In the genomic region with DNA sequence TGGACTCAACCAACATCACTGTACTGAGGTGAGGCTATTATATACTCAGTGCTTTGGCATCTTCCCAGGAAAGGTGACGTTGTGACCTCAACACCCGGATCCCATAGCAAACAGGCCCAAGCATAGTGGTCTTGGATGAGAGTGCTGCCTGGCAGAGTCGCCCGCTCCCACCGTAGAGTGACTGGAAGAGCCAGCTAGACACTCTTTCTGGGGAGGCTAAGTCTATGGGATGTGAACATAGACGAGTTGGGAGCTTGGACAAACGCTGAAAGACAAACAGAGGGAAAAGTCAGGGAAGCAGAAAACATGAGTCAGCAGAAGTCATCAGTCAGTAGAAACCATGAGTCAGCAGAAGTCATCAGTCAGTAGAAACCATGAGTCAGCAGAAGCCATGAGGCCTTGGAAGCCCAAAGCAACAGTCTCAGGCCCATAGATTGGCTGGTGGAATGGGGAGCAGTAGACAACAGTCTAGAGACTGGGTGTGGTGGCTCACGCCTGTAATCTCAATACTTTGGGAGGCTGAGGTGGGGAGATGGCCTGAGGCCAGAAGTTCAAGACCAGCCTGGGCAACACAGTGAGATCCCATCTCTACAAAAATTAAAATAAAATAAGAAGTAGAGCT, we compare ENCODE assay signal across 1 cellular context.
TF ChIP-seq lines count a peak whose summit lies in the region.

No MANE protein-coding gene starts in this region.

TF ChIP-seq in H1, 55 proteins besides CTCF, POLR2A, EP300 and RAD21:
- TF ChIP-seq PHF8 (conservative IDR thresholded peaks at IDR 0.05; ENCODE audit: low read depth, low read length) (no peak), BACH1 (IDR thresholded peaks at IDR 0.05; ENCODE audit: low read length) (peak; percentile 100), CBX8 (IDR thresholded peaks at IDR 0.05; ENCODE audit: borderline replicate concordance, low read depth, low read length) (no peak), MAFK (IDR thresholded peaks at IDR 0.05; ENCODE audit: low read depth, low read length) (peak; percentile 99), KDM1A (IDR thresholded peaks at IDR 0.05; ENCODE audit: borderline replicate concordance, low read length) (peak; percentile 72; the same call in 1 of the 2 replicates), GTF2F1 (IDR thresholded peaks at IDR 0.05; ENCODE audit: borderline replicate concordance, low read depth, low read length) (no peak), GABPA (IDR thresholded peaks at IDR 0.05; ENCODE audit: borderline replicate concordance, insufficient read depth, low read length) (no peak), SIN3A (conservative IDR thresholded peaks at IDR 0.05 in 1 of 2, IDR thresholded peaks at IDR 0.05 in 1 of 2; ENCODE audit: low read depth in 1 of 2, low read length in 2 of 2) (no peak)
